Comparison of ENCODE assay signal across 8 cellular contexts in genomic region chr12:110581951-110582285, GRCh38. TPM values are rescaled to one million over a fixed set of nuclear protein-coding genes. Genes with fewer than 3 reads are reported as not detected.
A peak's percentile ranks its signal among the peaks of the same experiment; 100 is the strongest.
DNase-seq lines count a peak whose midpoint lies in the region; ATAC-seq and TF ChIP-seq lines count a peak whose summit lies in the region.

No MANE protein-coding gene starts in this region.

- ATAC-seq in Panc1 = no peak
- ATAC-seq in HG02884 (IDR thresholded peaks at IDR 0.05; ENCODE audit: unreplicated experiment) = no peak

- in situ Hi-C loops in Panc1 (cut with HindIII; ENCODE audit: low pct_unique_long_range_greater_than_20kb, low sequenced_read_pairs) = no loop called here

- POLR2A ChIA-PET in Panc1 (lab: Charles Lee) = no interaction called here
- POLR2A ChIA-PET in HEK293T (lab: Yijun Ruan, JAX) = interaction anchor here (1.1 to 1.2 kb wide), 2 partner anchors 32 to 114 kb away, joined by 3 to 4 read pairs; partner anchors contain the start of genes FAM216A, GPN3 and TCTN1

- no peak for DNase-seq in Panc1 (ENCODE audit: low read depth, low spot score)
- no peak for DNase-seq in epithelial cell of proximal tubule (ENCODE audit: low read depth)
- DNase-seq in HEK293T (ENCODE audit: extremely low spot score) = no peak
- DNase-seq in AML-193 (lab: John Stamatoyannopoulos, UW) = no peak
- DNase-seq in NCI-H2227 treated with DMSO at 0.1 percent for 48 hours (lab: John Stamatoyannopoulos, UW) = no peak

- H3K4me3 ChIP-seq in GM08714 (ENCODE audit: low read length) = peak overlapping the region; percentile 78
- peak overlapping the region; percentile 77 to 89 for H3K4me3 ChIP-seq in Panc1 (ENCODE audit: low read depth in 2 of 2, low read length in 2 of 2)
- H3K4me3 ChIP-seq in epithelial cell of proximal tubule (ENCODE audit: low read depth, low read length) = peak overlapping the region; percentile 67
- peak overlapping the region; percentile 93 to 95 for H3K4me3 ChIP-seq in neutrophil (ENCODE audit: low read depth in 1 of 2, low read length in 1 of 2)

- H3K36me3 ChIP-seq in Panc1 (ENCODE audit: control insufficient read depth, insufficient read depth, low read length) (no peaks in the 10 kb centered on the region; the same call in 1 of the 2 replicates), neutrophil (no peaks in the 10 kb centered on the region)

- BruUV-seq in Panc1 (replicated peaks; lab: Mats Ljungman, UMichigan) = no TSS peak

- peak overlapping the region; percentile 72 for H3K27ac ChIP-seq in Panc1 (ENCODE audit: low read length)
- H3K27ac ChIP-seq in neutrophil = peak overlapping the region; percentile 96

- no peak for TF ChIP-seq CTCF in Panc1 (IDR thresholded peaks at IDR 0.05)
- TF ChIP-seq CTCF in epithelial cell of proximal tubule (conservative IDR thresholded peaks at IDR 0.05; ENCODE audit: low read depth, low read length) = no peak
- TF ChIP-seq CTCF in neutrophil (IDR thresholded peaks at IDR 0.05) = no peak

- CTCF ChIA-PET in Panc1 (lab: Charles Lee) = no interaction called here
- CTCF ChIA-PET in HEK293T (lab: Yijun Ruan, JAX) = no interaction called here

- H3K9me3 ChIP-seq in Panc1 (ENCODE audit: control insufficient read depth, insufficient read depth, low read depth, low read length) = no peaks in the 10 kb centered on the region
- no peaks in the 10 kb centered on the region for H3K9me3 ChIP-seq in neutrophil

- H3K4me1 ChIP-seq in Panc1 (ENCODE audit: control insufficient read depth, insufficient read depth, low read length) = peaks cover 33% of the 10 kb centered on the region
- H3K4me1 ChIP-seq in neutrophil (ENCODE audit: control insufficient read depth in 1 of 2, insufficient read depth in 1 of 2, low read depth in 1 of 2, low read length in 1 of 2) = peaks cover 58 to 66% of the 10 kb centered on the region in 2 experiments

- intact Hi-C loops in Panc1 (cut with micrococcal nuclease; ENCODE audit: unreplicated experiment) = no loop called here

- no peaks in the 10 kb centered on the region for H3K27me3 ChIP-seq in Panc1 (ENCODE audit: control insufficient read depth, insufficient read depth, low read length)
- H3K27me3 ChIP-seq in neutrophil = no peaks in the 10 kb centered on the region

TF ChIP-seq in HEK293T, 16 proteins besides CTCF, POLR2A, EP300 and RAD21:
- TF ChIP-seq NFRKB (IDR thresholded peaks at IDR 0.05) (no peak), FOXA1 (IDR thresholded peaks at IDR 0.05) (no peak), FOXM1 (IDR thresholded peaks at IDR 0.05; ENCODE audit: borderline replicate concordance) (no peak), SP1 (IDR thresholded peaks at IDR 0.05) (no peak), FOXK2 (IDR thresholded peaks at IDR 0.05) (no peak), BHLHE40 (IDR thresholded peaks at IDR 0.05; ENCODE audit: borderline replicate concordance) (no peak), CTBP1 (IDR thresholded peaks at IDR 0.05; ENCODE audit: borderline replicate concordance) (no peak), ZNF384 (IDR thresholded peaks at IDR 0.05) (no peak), LEF1 (IDR thresholded peaks at IDR 0.05; ENCODE audit: borderline replicate concordance) (no peak), ELF4 (IDR thresholded peaks at IDR 0.05) (no peak), L3MBTL2 (conservative IDR thresholded peaks at IDR 0.05) (no peak), PKNOX1 (IDR thresholded peaks at IDR 0.05) (no peak), ARNT (IDR thresholded peaks at IDR 0.05) (no peak), TARDBP (IDR thresholded peaks at IDR 0.05) (no peak), SUZ12 (IDR thresholded peaks at IDR 0.05) (no peak), HDGF (IDR thresholded peaks at IDR 0.05; ENCODE audit: borderline replicate concordance) (no peak)
TF ChIP-seq in HEK293T: peak in this region for 0.

RNA-seq across cellular contexts. Expression of gene PPTC7, which starts 1.2 kb away (rescaled TPM):
- total RNA-seq in Panc1 (2021; ENCODE audit: unreplicated experiment) (18.4 TPM), epithelial cell of proximal tubule (6.2 and 6.9 TPM in 2 replicates)
- polyA plus RNA-seq in Panc1 (2012; ENCODE audit: insufficient read length) = 8.0 TPM

RNA-seq across cellular contexts. Expression of gene TCTN1, which starts 32.0 kb away (rescaled TPM):
- total RNA-seq in Panc1 (2021; ENCODE audit: unreplicated experiment) (28.5 TPM), epithelial cell of proximal tubule (11.4 and 15.3 TPM in 2 replicates)
- polyA plus RNA-seq in Panc1 (2012; ENCODE audit: insufficient read length) = 22.4 TPM
